ENCODE assay signal across 3 cellular contexts in the genomic region with DNA sequence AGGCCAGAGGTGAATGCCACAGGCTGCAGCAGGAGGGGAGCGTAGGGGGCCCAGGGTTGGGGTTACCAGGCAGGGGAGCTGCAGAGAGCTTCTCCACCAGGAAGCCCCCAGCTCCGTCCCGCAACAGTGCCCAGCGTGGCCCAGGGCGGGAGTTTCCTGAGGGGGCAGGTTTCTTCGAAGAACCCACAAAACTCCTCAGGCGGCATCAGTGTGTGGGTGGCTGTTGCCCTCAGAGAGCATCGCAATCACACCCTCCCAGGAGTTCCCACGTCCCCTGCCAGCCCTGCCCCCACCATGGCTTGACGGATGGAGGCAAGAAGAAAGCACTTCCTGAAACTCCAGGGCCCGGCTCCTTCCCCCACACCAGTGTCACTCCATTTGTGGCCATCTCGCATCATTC. TPM values are rescaled to one million over a fixed set of nuclear protein-coding genes. Genes with fewer than 3 reads are reported as not detected.
"Had no signal": no experiment of that assay in that cellular context is flagged by ENCODE, and none has a peak within 500 bp of the region (broad histone marks: within the 10 kb centered on the region; RNA-seq: fewer than 3 reads in every experiment).

No MANE protein-coding gene starts in this region.

RNA-seq across cellular contexts. Expression of a gene that starts 8.0 kb away (rescaled TPM):
- total RNA-seq: bronchial epithelial cell, osteocyte, progenitor cell of endocrine pancreas had no signal
